In genomic region chr2:113137827-113138226, GRCh38 we compare ENCODE assay signal across 19 cellular contexts. TPM values are rescaled to one million over a fixed set of nuclear protein-coding genes. Genes with fewer than 3 reads are reported as not detected.
"Had no signal": no experiment of that assay in that cellular context is flagged by ENCODE, and none has a peak within 500 bp of the region (broad histone marks: within the 10 kb centered on the region; RNA-seq: fewer than 3 reads in every experiment).

No MANE protein-coding gene starts in this region.

- H3K36me3 Mint-ChIP-seq: activated naive CD4-positive, alpha-beta T cell treated with anti-CD3 and anti-CD28 coated beads, Interleukin-2, amount 50 U/mL, for 72 hours; naive thymus-derived CD8-positive, alpha-beta T cell had no signal

- H3K9me3 ChIP-seq: lower lobe of right lung, upper lobe of right lung had no signal

- H3K27ac ChIP-seq: dorsolateral prefrontal cortex, lower lobe of right lung, parathyroid adenoma, upper lobe of right lung had no signal

- H3K27me3 ChIP-seq: dorsolateral prefrontal cortex, upper lobe of right lung had no signal

- H3K9ac ChIP-seq: parathyroid adenoma had no signal

- H3K9me3 Mint-ChIP-seq: activated B cell treated with CpG ODN at 0.5 μM for 24 hours; activated naive CD4-positive, alpha-beta T cell treated with anti-CD3 and anti-CD28 coated beads, Interleukin-2, amount 50 U/mL, for 72 hours; central memory CD8-positive, alpha-beta T cell; naive thymus-derived CD8-positive, alpha-beta T cell; T-helper 1 cell treated with Interleukin-12 subunit alpha and Interleukin-12 subunit beta and Interleukin-4 antibody, amounts not matched to agents 30 μg/mL and 1 μg/mL, for 36 hours had no signal

- H3K4me3 ChIP-seq: dorsolateral prefrontal cortex, lower lobe of right lung, upper lobe of right lung had no signal

- H3K27me3 Mint-ChIP-seq: activated B cell treated with CpG ODN at 0.5 μM for 24 hours; activated CD4-positive, alpha-beta T cell treated with anti-CD3 and anti-CD28 coated beads for 36 hours; central memory CD8-positive, alpha-beta T cell had no signal

- H3K79me2 ChIP-seq: parathyroid adenoma had no signal

- H3K36me3 ChIP-seq: lower lobe of right lung, upper lobe of right lung had no signal

- DNase-seq: activated B cell treated with CpG ODN at 0.5 μM for 24 hours; activated gamma-delta T cell; kidney; lower lobe of right lung; stimulated activated CD4-positive, alpha-beta T cell treated with anti-CD3 and anti-CD28 coated beads, Interleukin-12 subunit alpha, Interleukin-12 subunit beta, amount 100 ng/mL, for 4 hours; T1000; upper lobe of right lung had no signal

- H3K4me1 ChIP-seq: lower lobe of right lung had no signal

- H3K4me3 Mint-ChIP-seq: activated CD4-positive, alpha-beta T cell treated with anti-CD3 and anti-CD28 coated beads for 36 hours had no signal

RNA-seq across cellular contexts. Expression of gene IL1RN, which starts 10.4 kb away (rescaled TPM):
- total RNA-seq: activated B cell treated with CpG ODN at 0.5 μM for 24 hours, astrocyte, fibroblast of villous mesenchyme, pulmonary artery endothelial cell, skeletal muscle tissue, temporal lobe had no signal
- polyA plus RNA-seq: naive thymus-derived CD8-positive, alpha-beta T cell had no signal
